In the genomic region with DNA sequence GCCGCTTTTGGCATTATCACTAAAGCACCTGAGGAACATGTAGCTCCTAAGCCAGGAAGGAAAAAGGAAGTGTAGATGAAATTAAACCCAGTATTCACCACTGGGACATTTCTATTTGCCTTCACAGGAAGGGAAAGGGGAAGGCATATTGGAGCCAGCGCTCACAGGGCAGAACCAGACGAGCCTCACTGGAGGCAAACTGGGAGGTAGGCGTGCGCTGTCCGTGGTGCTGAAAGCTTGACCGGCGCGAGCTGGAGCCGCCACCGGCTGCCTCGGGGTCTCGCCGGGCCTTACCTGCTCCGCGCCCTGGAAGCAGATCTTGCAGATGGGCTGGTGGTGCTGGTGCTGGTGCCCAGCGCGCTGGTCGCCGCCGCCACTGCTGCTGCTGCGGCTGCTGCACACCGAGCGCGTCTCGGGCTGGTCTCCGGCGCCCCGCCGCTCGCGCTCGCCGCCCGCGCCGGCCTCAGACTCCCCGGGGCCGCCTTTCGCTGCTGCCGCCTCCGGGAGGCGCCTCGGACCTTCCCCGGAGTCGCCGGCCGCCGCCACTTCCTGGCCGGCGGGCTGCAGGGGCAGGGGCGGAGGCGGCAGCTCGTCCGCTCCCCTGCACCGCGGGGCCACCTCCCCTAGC, we compare ENCODE assay signal across 1 cellular context.
A peak's percentile ranks its signal among the peaks of the same experiment; 100 is the strongest.
TF ChIP-seq lines count a peak whose summit lies in the region.

No MANE protein-coding gene starts in this region.

TF ChIP-seq in HepG2, 621 proteins besides CTCF, POLR2A, EP300 and RAD21 (continued from another document and continues in another):
- TF ChIP-seq, protein P1, sequence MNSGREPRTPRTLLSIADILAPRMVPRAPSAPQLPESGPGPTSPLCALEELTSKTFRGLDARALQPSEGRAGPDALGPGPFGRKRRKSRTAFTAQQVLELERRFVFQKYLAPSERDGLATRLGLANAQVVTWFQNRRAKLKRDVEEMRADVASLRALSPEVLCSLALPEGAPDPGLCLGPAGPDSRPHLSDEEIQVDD (CRISPR knock-in tag; IDR thresholded peaks at IDR 0.05; ENCODE audit: borderline replicate concordance) = no peak
- TF ChIP-seq ZBTB42 (CRISPR knock-in tag; IDR thresholded peaks at IDR 0.05) (no peak), CC2D1A (CRISPR knock-in tag; IDR thresholded peaks at IDR 0.05) (no peak), MTF1 (CRISPR knock-in tag; IDR thresholded peaks at IDR 0.05) (0 out of 2 replicates have a peak, but pooled peaks have one; percentile 43), ZNF430 (CRISPR knock-in tag; IDR thresholded peaks at IDR 0.05) (peak; percentile 24; the same call in 1 of the 2 replicates), PRPF4 (IDR thresholded peaks at IDR 0.05; ENCODE audit: low read depth, low read length, poor library complexity, severe bottlenecking) (no peak), HNRNPLL (IDR thresholded peaks at IDR 0.05; ENCODE audit: low read depth, low read length, poor library complexity, severe bottlenecking) (no peak), ZBTB7B (CRISPR knock-in tag; IDR thresholded peaks at IDR 0.05) (no peak), ZNF772 (CRISPR knock-in tag; IDR thresholded peaks at IDR 0.05) (no peak), AGO2 (optimal IDR thresholded peaks at IDR 0.05; ENCODE audit: low read depth, low read length) (no peak), ZNF841 (CRISPR knock-in tag; IDR thresholded peaks at IDR 0.05; ENCODE audit: borderline replicate concordance) (no peak), SNAI1 (CRISPR knock-in tag; IDR thresholded peaks at IDR 0.05; ENCODE audit: borderline replicate concordance) (no peak), ZNF776 (CRISPR knock-in tag; IDR thresholded peaks at IDR 0.05) (no peak), ZNF780A (CRISPR knock-in tag; IDR thresholded peaks at IDR 0.05) (no peak), AHR (CRISPR knock-in tag; IDR thresholded peaks at IDR 0.05) (0 out of 2 replicates have a peak, but pooled peaks have one; percentile 78), CENPT (CRISPR knock-in tag; IDR thresholded peaks at IDR 0.05; ENCODE audit: low read depth) (no peak), POLR2AphosphoS2 (IDR thresholded peaks at IDR 0.05; ENCODE audit: low read depth, low read length) (no peak), ZC3H13 (CRISPR knock-in tag; IDR thresholded peaks at IDR 0.05) (0 out of 2 replicates have a peak, but pooled peaks have one; percentile 42), HOXA7 (CRISPR knock-in tag; IDR thresholded peaks at IDR 0.05) (no peak), ZNF354B (CRISPR knock-in tag; IDR thresholded peaks at IDR 0.05) (no peak), SOX5 (CRISPR knock-in tag; IDR thresholded peaks at IDR 0.05; ENCODE audit: borderline replicate concordance) (no peak), SMC3 (IDR thresholded peaks at IDR 0.05; ENCODE audit: low read length) (no peak), ZNF746 (CRISPR knock-in tag; IDR thresholded peaks at IDR 0.05) (no peak), PAWR (CRISPR knock-in tag; IDR thresholded peaks at IDR 0.05; ENCODE audit: borderline replicate concordance) (no peak)
- TF ChIP-seq, protein P2, sequence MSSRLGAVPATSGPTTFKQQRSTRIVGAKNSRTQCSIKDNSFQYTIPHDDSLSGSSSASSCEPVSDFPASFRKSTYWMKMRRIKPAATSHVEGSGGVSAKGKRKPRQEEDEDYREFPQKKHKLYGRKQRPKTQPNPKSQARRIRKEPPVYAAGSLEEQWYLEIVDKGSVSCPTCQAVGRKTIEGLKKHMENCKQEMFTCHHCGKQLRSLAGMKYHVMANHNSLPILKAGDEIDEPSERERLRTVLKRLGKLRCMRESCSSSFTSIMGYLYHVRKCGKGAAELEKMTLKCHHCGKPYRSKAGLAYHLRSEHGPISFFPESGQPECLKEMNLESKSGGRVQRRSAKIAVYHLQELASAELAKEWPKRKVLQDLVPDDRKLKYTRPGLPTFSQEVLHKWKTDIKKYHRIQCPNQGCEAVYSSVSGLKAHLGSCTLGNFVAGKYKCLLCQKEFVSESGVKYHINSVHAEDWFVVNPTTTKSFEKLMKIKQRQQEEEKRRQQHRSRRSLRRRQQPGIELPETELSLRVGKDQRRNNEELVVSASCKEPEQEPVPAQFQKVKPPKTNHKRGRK (CRISPR knock-in tag; IDR thresholded peaks at IDR 0.05) = no peak
- TF ChIP-seq, protein P3, sequence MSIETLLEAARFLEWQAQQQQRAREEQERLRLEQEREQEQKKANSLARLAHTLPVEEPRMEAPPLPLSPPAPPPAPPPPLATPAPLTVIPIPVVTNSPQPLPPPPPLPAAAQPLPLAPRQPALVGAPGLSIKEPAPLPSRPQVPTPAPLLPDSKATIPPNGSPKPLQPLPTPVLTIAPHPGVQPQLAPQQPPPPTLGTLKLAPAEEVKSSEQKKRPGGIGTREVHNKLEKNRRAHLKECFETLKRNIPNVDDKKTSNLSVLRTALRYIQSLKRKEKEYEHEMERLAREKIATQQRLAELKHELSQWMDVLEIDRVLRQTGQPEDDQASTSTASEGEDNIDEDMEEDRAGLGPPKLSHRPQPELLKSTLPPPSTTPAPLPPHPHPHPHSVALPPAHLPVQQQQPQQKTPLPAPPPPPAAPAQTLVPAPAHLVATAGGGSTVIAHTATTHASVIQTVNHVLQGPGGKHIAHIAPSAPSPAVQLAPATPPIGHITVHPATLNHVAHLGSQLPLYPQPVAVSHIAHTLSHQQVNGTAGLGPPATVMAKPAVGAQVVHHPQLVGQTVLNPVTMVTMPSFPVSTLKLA (IDR thresholded peaks at IDR 0.05) = no peak
- TF ChIP-seq, protein P4, sequence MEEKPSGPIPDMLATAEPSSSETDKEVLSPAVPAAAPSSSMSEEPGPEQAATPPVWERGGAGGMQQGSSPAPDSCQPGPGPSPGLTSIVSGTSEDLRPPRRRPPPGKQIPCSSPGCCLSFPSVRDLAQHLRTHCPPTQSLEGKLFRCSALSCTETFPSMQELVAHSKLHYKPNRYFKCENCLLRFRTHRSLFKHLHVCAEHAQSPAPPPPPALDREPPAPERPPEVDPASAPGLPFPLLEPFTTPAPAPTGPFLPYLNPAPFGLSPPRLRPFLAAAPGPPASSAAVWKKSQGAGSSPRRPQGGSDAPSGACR (CRISPR knock-in tag; IDR thresholded peaks at IDR 0.05) = no peak
- TF ChIP-seq, protein P5, sequence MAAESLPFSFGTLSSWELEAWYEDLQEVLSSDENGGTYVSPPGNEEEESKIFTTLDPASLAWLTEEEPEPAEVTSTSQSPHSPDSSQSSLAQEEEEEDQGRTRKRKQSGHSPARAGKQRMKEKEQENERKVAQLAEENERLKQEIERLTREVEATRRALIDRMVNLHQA (CRISPR knock-in tag; IDR thresholded peaks at IDR 0.05) = no peak
- TF ChIP-seq, protein P6, sequence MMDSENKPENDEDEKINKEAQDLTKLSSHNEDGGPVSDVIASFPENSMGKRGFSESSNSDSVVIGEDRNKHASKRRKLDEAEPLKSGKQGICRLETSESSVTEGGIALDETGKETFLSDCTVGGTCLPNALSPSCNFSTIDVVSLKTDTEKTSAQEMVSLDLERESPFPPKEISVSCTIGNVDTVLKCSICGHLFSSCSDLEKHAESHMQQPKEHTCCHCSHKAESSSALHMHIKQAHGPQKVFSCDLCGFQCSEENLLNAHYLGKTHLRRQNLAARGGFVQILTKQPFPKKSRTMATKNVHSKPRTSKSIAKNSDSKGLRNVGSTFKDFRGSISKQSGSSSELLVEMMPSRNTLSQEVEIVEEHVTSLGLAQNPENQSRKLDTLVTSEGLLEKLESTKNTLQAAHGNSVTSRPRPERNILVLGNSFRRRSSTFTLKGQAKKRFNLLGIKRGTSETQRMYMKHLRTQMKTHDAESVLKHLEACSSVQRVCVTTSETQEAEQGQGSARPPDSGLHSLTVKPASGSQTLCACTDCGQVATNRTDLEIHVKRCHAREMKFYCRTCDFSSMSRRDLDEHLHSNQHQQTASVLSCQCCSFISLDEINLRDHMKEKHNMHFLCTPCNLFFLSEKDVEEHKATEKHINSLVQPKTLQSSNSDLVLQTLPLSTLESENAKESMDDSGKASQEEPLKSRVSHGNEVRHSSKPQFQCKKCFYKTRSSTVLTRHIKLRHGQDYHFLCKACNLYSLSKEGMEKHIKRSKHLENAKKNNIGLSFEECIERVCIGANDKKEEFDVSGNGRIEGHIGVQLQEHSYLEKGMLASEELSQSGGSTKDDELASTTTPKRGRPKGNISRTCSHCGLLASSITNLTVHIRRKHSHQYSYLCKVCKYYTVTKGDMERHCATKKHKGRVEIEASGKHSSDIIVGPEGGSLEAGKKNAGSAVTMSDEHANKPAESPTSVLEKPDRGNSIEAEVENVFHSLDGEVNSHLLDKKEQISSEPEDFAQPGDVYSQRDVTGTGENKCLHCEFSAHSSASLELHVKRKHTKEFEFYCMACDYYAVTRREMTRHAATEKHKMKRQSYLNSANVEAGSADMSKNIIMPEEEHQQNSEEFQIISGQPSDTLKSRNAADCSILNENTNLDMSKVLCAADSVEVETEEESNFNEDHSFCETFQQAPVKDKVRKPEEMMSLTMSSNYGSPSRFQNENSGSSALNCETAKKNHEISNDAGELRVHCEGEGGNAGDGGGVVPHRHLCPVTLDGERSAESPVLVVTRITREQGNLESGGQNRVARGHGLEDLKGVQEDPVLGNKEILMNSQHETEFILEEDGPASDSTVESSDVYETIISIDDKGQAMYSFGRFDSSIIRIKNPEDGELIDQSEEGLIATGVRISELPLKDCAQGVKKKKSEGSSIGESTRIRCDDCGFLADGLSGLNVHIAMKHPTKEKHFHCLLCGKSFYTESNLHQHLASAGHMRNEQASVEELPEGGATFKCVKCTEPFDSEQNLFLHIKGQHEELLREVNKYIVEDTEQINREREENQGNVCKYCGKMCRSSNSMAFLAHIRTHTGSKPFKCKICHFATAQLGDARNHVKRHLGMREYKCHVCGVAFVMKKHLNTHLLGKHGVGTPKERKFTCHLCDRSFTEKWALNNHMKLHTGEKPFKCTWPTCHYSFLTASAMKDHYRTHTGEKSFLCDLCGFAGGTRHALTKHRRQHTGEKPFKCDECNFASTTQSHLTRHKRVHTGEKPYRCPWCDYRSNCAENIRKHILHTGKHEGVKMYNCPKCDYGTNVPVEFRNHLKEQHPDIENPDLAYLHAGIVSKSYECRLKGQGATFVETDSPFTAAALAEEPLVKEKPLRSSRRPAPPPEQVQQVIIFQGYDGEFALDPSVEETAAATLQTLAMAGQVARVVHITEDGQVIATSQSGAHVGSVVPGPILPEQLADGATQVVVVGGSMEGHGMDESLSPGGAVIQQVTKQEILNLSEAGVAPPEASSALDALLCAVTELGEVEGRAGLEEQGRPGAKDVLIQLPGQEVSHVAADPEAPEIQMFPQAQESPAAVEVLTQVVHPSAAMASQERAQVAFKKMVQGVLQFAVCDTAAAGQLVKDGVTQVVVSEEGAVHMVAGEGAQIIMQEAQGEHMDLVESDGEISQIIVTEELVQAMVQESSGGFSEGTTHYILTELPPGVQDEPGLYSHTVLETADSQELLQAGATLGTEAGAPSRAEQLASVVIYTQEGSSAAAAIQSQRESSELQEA (CRISPR knock-in tag; IDR thresholded peaks at IDR 0.05; ENCODE audit: not compliant biosample characterization) = no peak
- TF ChIP-seq, protein P7, sequence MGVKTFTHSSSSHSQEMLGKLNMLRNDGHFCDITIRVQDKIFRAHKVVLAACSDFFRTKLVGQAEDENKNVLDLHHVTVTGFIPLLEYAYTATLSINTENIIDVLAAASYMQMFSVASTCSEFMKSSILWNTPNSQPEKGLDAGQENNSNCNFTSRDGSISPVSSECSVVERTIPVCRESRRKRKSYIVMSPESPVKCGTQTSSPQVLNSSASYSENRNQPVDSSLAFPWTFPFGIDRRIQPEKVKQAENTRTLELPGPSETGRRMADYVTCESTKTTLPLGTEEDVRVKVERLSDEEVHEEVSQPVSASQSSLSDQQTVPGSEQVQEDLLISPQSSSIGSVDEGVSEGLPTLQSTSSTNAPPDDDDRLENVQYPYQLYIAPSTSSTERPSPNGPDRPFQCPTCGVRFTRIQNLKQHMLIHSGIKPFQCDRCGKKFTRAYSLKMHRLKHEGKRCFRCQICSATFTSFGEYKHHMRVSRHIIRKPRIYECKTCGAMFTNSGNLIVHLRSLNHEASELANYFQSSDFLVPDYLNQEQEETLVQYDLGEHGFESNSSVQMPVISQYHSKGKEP (CRISPR knock-in tag; IDR thresholded peaks at IDR 0.05) = peak; percentile 94
- TF ChIP-seq, protein P8, sequence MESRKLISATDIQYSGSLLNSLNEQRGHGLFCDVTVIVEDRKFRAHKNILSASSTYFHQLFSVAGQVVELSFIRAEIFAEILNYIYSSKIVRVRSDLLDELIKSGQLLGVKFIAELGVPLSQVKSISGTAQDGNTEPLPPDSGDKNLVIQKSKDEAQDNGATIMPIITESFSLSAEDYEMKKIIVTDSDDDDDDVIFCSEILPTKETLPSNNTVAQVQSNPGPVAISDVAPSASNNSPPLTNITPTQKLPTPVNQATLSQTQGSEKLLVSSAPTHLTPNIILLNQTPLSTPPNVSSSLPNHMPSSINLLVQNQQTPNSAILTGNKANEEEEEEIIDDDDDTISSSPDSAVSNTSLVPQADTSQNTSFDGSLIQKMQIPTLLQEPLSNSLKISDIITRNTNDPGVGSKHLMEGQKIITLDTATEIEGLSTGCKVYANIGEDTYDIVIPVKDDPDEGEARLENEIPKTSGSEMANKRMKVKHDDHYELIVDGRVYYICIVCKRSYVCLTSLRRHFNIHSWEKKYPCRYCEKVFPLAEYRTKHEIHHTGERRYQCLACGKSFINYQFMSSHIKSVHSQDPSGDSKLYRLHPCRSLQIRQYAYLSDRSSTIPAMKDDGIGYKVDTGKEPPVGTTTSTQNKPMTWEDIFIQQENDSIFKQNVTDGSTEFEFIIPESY (CRISPR knock-in tag; IDR thresholded peaks at IDR 0.05) = 0 out of 2 replicates have a peak, but pooled peaks have one; percentile 29
- TF ChIP-seq, protein P9, sequence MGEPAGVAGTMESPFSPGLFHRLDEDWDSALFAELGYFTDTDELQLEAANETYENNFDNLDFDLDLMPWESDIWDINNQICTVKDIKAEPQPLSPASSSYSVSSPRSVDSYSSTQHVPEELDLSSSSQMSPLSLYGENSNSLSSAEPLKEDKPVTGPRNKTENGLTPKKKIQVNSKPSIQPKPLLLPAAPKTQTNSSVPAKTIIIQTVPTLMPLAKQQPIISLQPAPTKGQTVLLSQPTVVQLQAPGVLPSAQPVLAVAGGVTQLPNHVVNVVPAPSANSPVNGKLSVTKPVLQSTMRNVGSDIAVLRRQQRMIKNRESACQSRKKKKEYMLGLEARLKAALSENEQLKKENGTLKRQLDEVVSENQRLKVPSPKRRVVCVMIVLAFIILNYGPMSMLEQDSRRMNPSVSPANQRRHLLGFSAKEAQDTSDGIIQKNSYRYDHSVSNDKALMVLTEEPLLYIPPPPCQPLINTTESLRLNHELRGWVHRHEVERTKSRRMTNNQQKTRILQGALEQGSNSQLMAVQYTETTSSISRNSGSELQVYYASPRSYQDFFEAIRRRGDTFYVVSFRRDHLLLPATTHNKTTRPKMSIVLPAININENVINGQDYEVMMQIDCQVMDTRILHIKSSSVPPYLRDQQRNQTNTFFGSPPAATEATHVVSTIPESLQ (CRISPR knock-in tag; conservative IDR thresholded peaks at IDR 0.05) = no peak
- TF ChIP-seq, protein P10, sequence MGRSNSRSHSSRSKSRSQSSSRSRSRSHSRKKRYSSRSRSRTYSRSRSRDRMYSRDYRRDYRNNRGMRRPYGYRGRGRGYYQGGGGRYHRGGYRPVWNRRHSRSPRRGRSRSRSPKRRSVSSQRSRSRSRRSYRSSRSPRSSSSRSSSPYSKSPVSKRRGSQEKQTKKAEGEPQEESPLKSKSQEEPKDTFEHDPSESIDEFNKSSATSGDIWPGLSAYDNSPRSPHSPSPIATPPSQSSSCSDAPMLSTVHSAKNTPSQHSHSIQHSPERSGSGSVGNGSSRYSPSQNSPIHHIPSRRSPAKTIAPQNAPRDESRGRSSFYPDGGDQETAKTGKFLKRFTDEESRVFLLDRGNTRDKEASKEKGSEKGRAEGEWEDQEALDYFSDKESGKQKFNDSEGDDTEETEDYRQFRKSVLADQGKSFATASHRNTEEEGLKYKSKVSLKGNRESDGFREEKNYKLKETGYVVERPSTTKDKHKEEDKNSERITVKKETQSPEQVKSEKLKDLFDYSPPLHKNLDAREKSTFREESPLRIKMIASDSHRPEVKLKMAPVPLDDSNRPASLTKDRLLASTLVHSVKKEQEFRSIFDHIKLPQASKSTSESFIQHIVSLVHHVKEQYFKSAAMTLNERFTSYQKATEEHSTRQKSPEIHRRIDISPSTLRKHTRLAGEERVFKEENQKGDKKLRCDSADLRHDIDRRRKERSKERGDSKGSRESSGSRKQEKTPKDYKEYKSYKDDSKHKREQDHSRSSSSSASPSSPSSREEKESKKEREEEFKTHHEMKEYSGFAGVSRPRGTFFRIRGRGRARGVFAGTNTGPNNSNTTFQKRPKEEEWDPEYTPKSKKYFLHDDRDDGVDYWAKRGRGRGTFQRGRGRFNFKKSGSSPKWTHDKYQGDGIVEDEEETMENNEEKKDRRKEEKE (IDR thresholded peaks at IDR 0.05) = no peak
